In genomic region chr2:37554157-37554515, GRCh38 we compare ENCODE assay signal across 13 cellular contexts.
"Had no signal": no experiment of that assay in that cellular context is flagged by ENCODE, and none has a peak within 500 bp of the region (broad histone marks: within the 10 kb centered on the region; RNA-seq: fewer than 3 reads in every experiment).

No MANE protein-coding gene starts in this region.

- H3K27ac Mint-ChIP-seq: activated naive CD8-positive, alpha-beta T cell; stimulated activated naive B cell treated with anti-CD40 and anti-IgM and Interleukin-4, amounts not matched to agents 10 μg/mL and 1 μg/mL and 100 μg/mL, for 72 hours had no signal

- DNase-seq: activated CD4-positive, alpha-beta T cell treated with anti-CD3 and anti-CD28 coated beads, Interleukin-2, amount 50 U/mL, for 4 hours; activated CD4-positive, CD25-positive, alpha-beta regulatory T cell treated with anti-CD3 and anti-CD28 coated beads, Interleukin-2, amount 50 U/mL, for 72 hours; effector CD4-positive, alpha-beta T cell; heart right ventricle; kidney glomerular epithelial cell; left ventricle myocardium inferior; mammary epithelial cell; retina; spleen; stimulated activated naive B cell treated with anti-CD40 and anti-IgM and Interleukin-4, amounts not matched to agents 10 μg/mL and 1 μg/mL and 100 μg/mL, for 72 hours; upper lobe of right lung had no signal

- H3K4me3 Mint-ChIP-seq: activated naive CD8-positive, alpha-beta T cell; stimulated activated naive B cell treated with anti-CD40 and anti-IgM and Interleukin-4, amounts not matched to agents 10 μg/mL and 1 μg/mL and 100 μg/mL, for 72 hours had no signal

- H3K36me3 Mint-ChIP-seq: activated naive CD8-positive, alpha-beta T cell; stimulated activated naive B cell treated with anti-CD40 and anti-IgM and Interleukin-4, amounts not matched to agents 10 μg/mL and 1 μg/mL and 100 μg/mL, for 72 hours had no signal

- H3K27me3 Mint-ChIP-seq: activated naive CD8-positive, alpha-beta T cell had no signal

- ATAC-seq: gastroesophageal sphincter; heart right ventricle; stimulated activated naive B cell treated with anti-CD40 and anti-IgM and Interleukin-4, amounts not matched to agents 10 μg/mL and 1 μg/mL and 100 μg/mL, for 72 hours; upper lobe of right lung had no signal

- H3K27ac ChIP-seq: gastroesophageal sphincter, heart right ventricle, left ventricle myocardium inferior, spleen, upper lobe of right lung had no signal
